Comparison of ENCODE assay signal across 20 cellular contexts in the genomic region with DNA sequence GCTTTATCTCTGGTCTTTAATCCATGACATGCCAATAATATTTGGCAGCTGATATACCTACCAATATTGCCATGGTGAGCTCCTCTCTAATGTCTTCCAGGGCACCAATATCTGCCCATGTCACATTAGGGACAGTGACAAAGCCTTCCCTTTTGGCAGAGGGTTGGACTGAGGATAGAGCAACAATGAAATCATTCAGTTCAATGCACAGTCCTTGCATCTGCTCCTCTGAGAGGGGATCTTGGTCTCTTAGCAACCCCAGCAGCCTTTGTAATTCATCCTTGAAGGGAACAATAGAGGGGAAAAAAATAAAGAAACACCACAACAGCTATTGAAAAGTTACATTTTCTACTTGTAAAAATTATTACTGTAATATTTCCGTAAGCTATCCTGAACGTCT. TPM values are rescaled to one million over a fixed set of nuclear protein-coding genes. Genes with fewer than 3 reads are reported as not detected.
A peak's percentile ranks its signal among the peaks of the same experiment; 100 is the strongest.
DNase-seq lines count a peak whose midpoint lies in the region; ATAC-seq lines count a peak whose summit lies in the region.
"Had no signal": no experiment of that assay in that cellular context is flagged by ENCODE, and none has a peak within 500 bp of the region (broad histone marks: within the 10 kb centered on the region; RNA-seq: fewer than 3 reads in every experiment).

No MANE protein-coding gene starts in this region.

- no peaks in the 10 kb centered on the region for H3K9me3 Mint-ChIP-seq in activated naive CD4-positive, alpha-beta T cell treated with anti-CD3 and anti-CD28 coated beads, Interleukin-2, amount 50 U/mL, for 72 hours
- H3K9me3 Mint-ChIP-seq: activated CD4-positive, alpha-beta T cell treated with anti-CD3 and anti-CD28 coated beads, Interleukin-2, amount 10 ng/mL, durations not matched to agents 24 days and 14 days; naive B cell had no signal

- H3K9me3 ChIP-seq in iPS-20b (ENCODE audit: insufficient read depth, low read depth, low read length): no peaks in the 10 kb centered on the region
- H3K9me3 ChIP-seq: A549, stomach, vagina had no signal

- DNase-seq in NCI-H1436 (lab: John Stamatoyannopoulos, UW): peak; percentile 49
- DNase-seq in NCI-H1436 treated with DMSO at 0.1 percent for 48 hours (lab: John Stamatoyannopoulos, UW): no peak
- peak; percentile 56 for DNase-seq in dermis blood vessel endothelial cell
- peak; percentile 79 for DNase-seq in retina
- no peak for DNase-seq in activated naive CD4-positive, alpha-beta T cell treated with anti-CD3 and anti-CD28 coated beads, Interleukin-2, amount 50 U/mL, for 72 hours (ENCODE audit: low spot score in 2 of 2)
- DNase-seq: activated CD4-positive, alpha-beta T cell treated with anti-CD3 and anti-CD28 coated beads, Interleukin-2, amount 10 ng/mL, durations not matched to agents 24 days and 14 days; activated CD8-positive, alpha-beta memory T cell treated with anti-CD3 and anti-CD28 coated beads, Interleukin-2, amount 50 U/mL, for 48 hours; activated naive CD4-positive, alpha-beta T cell; KG1; naive B cell; NCI-H1092; NCI-H524 treated with DMSO at 0.1 percent for 48 hours; stomach had no signal

- peak overlapping the region; percentile 44; the same call in 1 of the 2 replicates for H3K4me3 ChIP-seq in iPS-20b (ENCODE audit: low read length)
- H3K4me3 ChIP-seq: A549, SK-N-MC, stomach, vagina had no signal

- no peak overlapping the region for H3K27ac ChIP-seq in iPS-20b (ENCODE audit: low read length)
- H3K27ac ChIP-seq: A549, SK-N-MC, stomach, vagina had no signal

- no peak overlapping the region for H3K9ac ChIP-seq in iPS-20b (ENCODE audit: low read depth, low read length)

- no peaks in the 10 kb centered on the region for H3K27me3 ChIP-seq in iPS-20b (ENCODE audit: insufficient read depth, low read length)
- H3K27me3 ChIP-seq: stomach, vagina had no signal

- no peak overlapping the region for H3K27ac Mint-ChIP-seq in activated naive CD4-positive, alpha-beta T cell treated with anti-CD3 and anti-CD28 coated beads, Interleukin-2, amount 50 U/mL, for 72 hours
- H3K27ac Mint-ChIP-seq: activated CD4-positive, alpha-beta T cell treated with anti-CD3 and anti-CD28 coated beads, Interleukin-2, amount 10 ng/mL, durations not matched to agents 24 days and 14 days had no signal

- peaks cover 81% of the 10 kb centered on the region for H3K36me3 ChIP-seq in iPS-20b (ENCODE audit: insufficient read depth, low read depth, low read length)

- ATAC-seq in activated naive CD4-positive, alpha-beta T cell treated with anti-CD3 and anti-CD28 coated beads, Interleukin-2, amount 50 U/mL, for 72 hours: no peak
- no peak for ATAC-seq in GM18858 (IDR thresholded peaks at IDR 0.05; ENCODE audit: unreplicated experiment)
- ATAC-seq in HG03139 (IDR thresholded peaks at IDR 0.05; ENCODE audit: unreplicated experiment): no peak
- ATAC-seq: A549, Panc1 had no signal

- peaks cover 0 to 5% of the 10 kb centered on the region in 2 donors for H3K36me3 Mint-ChIP-seq in activated naive CD4-positive, alpha-beta T cell treated with anti-CD3 and anti-CD28 coated beads, Interleukin-2, amount 50 U/mL, for 72 hours

- peaks cover 4% of the 10 kb centered on the region; the same call in 1 of the 2 replicates for H3K4me1 ChIP-seq in iPS-20b (ENCODE audit: insufficient read depth, low read length)
- H3K4me1 ChIP-seq: A549, stomach, vagina had no signal

RNA-seq across cellular contexts. Expression of a gene that starts 42.3 kb away (rescaled TPM):
- 31.0 and 38.2 TPM in 2 replicates for total RNA-seq in dermis blood vessel endothelial cell
- 10 to 100 TPM; 16.4 to 31.0 TPM for total RNA-seq in activated naive CD4-positive, alpha-beta T cell treated with anti-CD3 and anti-CD28 coated beads, Interleukin-2, amount 50 U/mL, for 72 hours

Comparison
In these comparisons a context has a peak if more than half of its experiments do, and no peak if none do; other contexts are left out.
1. DNase-seq: peak in NCI-H1436 (single experiment), dermis blood vessel endothelial cell (single experiment) and retina (single experiment); none in NCI-H1436 treated with DMSO at 0.1 percent for 48 hours (single experiment) and activated naive CD4-positive, alpha-beta T cell treated with anti-CD3 and anti-CD28 coated beads, Interleukin-2, amount 50 U/mL, for 72 hours (0 of 2).